9 cellular contexts compared by ENCODE assay signal in genomic region chr9:111598730-111599091, GRCh38. TPM values are rescaled to one million over a fixed set of nuclear protein-coding genes. Genes with fewer than 3 reads are reported as not detected.
DNase-seq lines count a peak whose midpoint lies in the region; FAIRE-seq and TF ChIP-seq lines count a peak whose summit lies in the region.
"Had no signal": no experiment of that assay in that cellular context is flagged by ENCODE, and none has a peak within 500 bp of the region (broad histone marks: within the 10 kb centered on the region; RNA-seq: fewer than 3 reads in every experiment).

No MANE protein-coding gene starts in this region.

- intact Hi-C loops in adrenal gland (cut with DNase I): loop anchor here in 1 of 2 donors (5.0 kb wide), 1 partner anchor 89 kb away; no protein-coding TSS in a partner anchor

- H3K4me1 ChIP-seq in adrenal gland (replicated peaks in 1 of 2): peaks cover 0 to 19% of the 10 kb centered on the region in 2 donors
- no peaks in the 10 kb centered on the region; the same call in 1 of the 2 replicates for H3K4me1 ChIP-seq in iPS DF 6.9 (ENCODE audit: control insufficient read depth, insufficient read depth, low read length)

- FAIRE-seq in frontal cortex (lab: Jason Lieb, UNC): no peak
- FAIRE-seq: A204.1 had no signal

- H3K27me3 ChIP-seq in adrenal gland: no peaks in the 10 kb centered on the region
- H3K27me3 ChIP-seq in iPS DF 6.9 (ENCODE audit: control insufficient read depth, insufficient read depth, low read length): peaks cover 2% of the 10 kb centered on the region; the same call in 1 of the 2 replicates

- H3K36me3 ChIP-seq in adrenal gland (replicated peaks in 1 of 2) (peaks cover 0 to 31% of the 10 kb centered on the region in 2 donors), iPS DF 6.9 (ENCODE audit: control insufficient read depth, insufficient read depth, low read length) (peaks cover 5% of the 10 kb centered on the region; the same call in 1 of the 2 replicates)

- peak overlapping the region; percentile 9 to 89 (median 57) for H3K4me3 ChIP-seq in adrenal gland
- peak overlapping the region; percentile 81; the same call in 1 of the 2 replicates for H3K4me3 ChIP-seq in iPS DF 6.9 (ENCODE audit: low read length)
- peak overlapping the region; percentile 77 for H3K4me3 ChIP-seq in skeletal muscle cell (ENCODE audit: low read depth, low read length)

- 0 to 3% (median 2%) methylated on average over 13 to 16 of the region's 16 CpGs for WGBS in adrenal gland, 4 donors
- WGBS in iPS DF 6.9 (ENCODE audit: insufficient coverage, insufficient read length): no CpG with 5 or more reads among the region's 16 CpGs

- H3K9me3 ChIP-seq in adrenal gland (replicated peaks in 1 of 3): no peaks in the 10 kb centered on the region
- H3K9me3 ChIP-seq in iPS DF 6.9 (ENCODE audit: control insufficient read depth, insufficient read depth, low read length): no peaks in the 10 kb centered on the region

- TF ChIP-seq CTCF in adrenal gland (IDR thresholded peaks at IDR 0.05): no peak

- TF ChIP-seq POLR2A in adrenal gland (IDR thresholded peaks at IDR 0.05): no peak

- peak; percentile 54 for DNase-seq in DMS 273 (lab: John Stamatoyannopoulos, UW; ENCODE audit: unreplicated experiment)
- no peak for DNase-seq in DMS 273 treated with DMSO at 0.1 percent for 48 hours (lab: John Stamatoyannopoulos, UW)
- DNase-seq in LHCN-M2 (ENCODE audit: low read depth): peak; percentile 24
- peak; percentile 24 to 73 (median 63) for DNase-seq in adrenal gland
- DNase-seq in iPS DF 6.9 (ENCODE audit: low read depth, low spot score): no peak
- DNase-seq in skeletal muscle cell (ENCODE audit: low read depth): peak; percentile 35
- no peak for DNase-seq in frontal cortex (ENCODE audit: low spot score in 2 of 2)
- DNase-seq in NCI-H774 (lab: John Stamatoyannopoulos, UW): no peak

- peak overlapping the region; percentile 4 to 95 (median 80) for H3K27ac ChIP-seq in adrenal gland
- no peak overlapping the region for H3K27ac ChIP-seq in iPS DF 6.9 (ENCODE audit: low read length)

RNA-seq across cellular contexts. Expression of gene PTGR1, which starts 0.7 kb away (rescaled TPM):
- total RNA-seq in LHCN-M2 (2014; rRNA removed) (82.7 and 89.7 TPM in 2 replicates), adrenal gland (100 to 1,000 TPM in 7 of 8 donors, 10 to 100 TPM in 1; 73.0 to 170 (median 132) TPM), frontal cortex (12.2 TPM)
- 93.9 TPM for polyA plus RNA-seq in LHCN-M2 (2012)
- 100 to 1,000 TPM in 1 of 3 donors, 10 to 100 TPM in 2; 30.7 to 121 (median 42.7) TPM for polyA plus RNA-seq in adrenal gland

RNA-seq across cellular contexts. Expression of gene DNAJC25, which starts 32.4 kb away (rescaled TPM):
- total RNA-seq in LHCN-M2 (2014; rRNA removed) (9.0 and 12.9 TPM in 2 replicates), adrenal gland (10 to 100 TPM; 13.4 to 29.8 (median 17.2) TPM), frontal cortex (4.5 TPM)
- 4.2 TPM for polyA plus RNA-seq in LHCN-M2 (2012)
- 10 to 100 TPM in 2 of 3 donors, 1 to 10 TPM in 1; 9.1 to 36.0 (median 10.9) TPM for polyA plus RNA-seq in adrenal gland

Comparison
In these comparisons a context has a peak if more than half of its experiments do, and no peak if none do; other contexts are left out.
1. DNase-seq: peak in DMS 273 (single experiment), LHCN-M2 (single experiment), adrenal gland (7 of 7) and skeletal muscle cell (single experiment); none in DMS 273 treated with DMSO at 0.1 percent for 48 hours (single experiment), iPS DF 6.9 (single experiment), frontal cortex (0 of 2) and NCI-H774 (single experiment).
2. Peak in every context shown above with its lines, with median percentiles within 50 percentile points of each other: H3K4me3 ChIP-seq.